ENCODE assay signal across 19 cellular contexts in the genomic region with DNA sequence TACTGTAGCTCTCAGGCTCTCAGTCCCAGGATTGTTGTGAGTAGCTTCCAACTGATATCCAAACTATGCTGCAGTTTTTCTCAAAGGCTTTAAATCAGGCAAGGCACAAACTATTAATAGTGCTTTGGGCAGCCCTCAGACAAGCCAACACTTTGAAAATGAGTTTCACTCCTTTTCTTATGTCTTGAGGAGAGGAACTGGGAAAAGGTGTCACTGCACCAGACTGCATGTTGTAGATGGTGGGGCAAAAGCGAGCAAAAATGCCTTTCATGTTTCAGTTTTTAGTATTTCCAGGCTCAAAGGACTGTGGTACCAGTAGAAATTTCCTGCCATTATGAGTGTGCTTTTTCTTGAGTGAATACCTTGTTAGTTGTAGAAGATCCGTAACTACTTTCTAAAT. TPM values are rescaled to one million over a fixed set of nuclear protein-coding genes. Genes with fewer than 3 reads are reported as not detected.
"Had no signal": no experiment of that assay in that cellular context is flagged by ENCODE, and none has a peak within 500 bp of the region (broad histone marks: within the 10 kb centered on the region; RNA-seq: fewer than 3 reads in every experiment).

No MANE protein-coding gene starts in this region.

- H3K9me3 ChIP-seq: esophagus muscularis mucosa, mucosa of descending colon, neutrophil, tibial artery, uterus had no signal

- H3K4me3 ChIP-seq: dorsolateral prefrontal cortex, esophagus muscularis mucosa, mucosa of descending colon, skin epidermis, tibial artery, uterus had no signal

- DNase-seq: activated CD4-positive, alpha-beta T cell treated with anti-CD3 and anti-CD28 coated beads for 4 hours; activated CD8-positive, alpha-beta memory T cell treated with anti-CD3 and anti-CD28 coated beads, Interleukin-2, amount 50 U/mL, for 4 hours; activated CD8-positive, alpha-beta T cell treated with anti-CD3 and anti-CD28 coated beads for 36 hours; activated gamma-delta T cell treated with Interleukin-2 at 50 U/mL for 16 hours; activated naive CD8-positive, alpha-beta T cell treated with anti-CD3 and anti-CD28 coated beads for 36 hours; activated T-cell treated with anti-CD3 and anti-CD28 coated beads, Interleukin-2, amount 50 U/mL, for 72 hours; aorta; dorsolateral prefrontal cortex; glutamatergic neuron; left cardiac atrium; mucosa of descending colon; naive thymus-derived CD8-positive, alpha-beta T cell; posterior cingulate gyrus; tibial artery; uterus had no signal

- ATAC-seq: activated CD8-positive, alpha-beta T cell treated with anti-CD3 and anti-CD28 coated beads for 36 hours; activated T-cell treated with anti-CD3 and anti-CD28 coated beads, Interleukin-2, amount 50 U/mL, for 72 hours; left cardiac atrium; mucosa of descending colon; naive thymus-derived CD8-positive, alpha-beta T cell had no signal

- H3K27me3 ChIP-seq: dorsolateral prefrontal cortex, esophagus muscularis mucosa, neutrophil, tibial artery, uterus had no signal

- H3K36me3 ChIP-seq: esophagus muscularis mucosa, neutrophil, tibial artery, uterus had no signal

- H3K27ac ChIP-seq: dorsolateral prefrontal cortex, esophagus muscularis mucosa, neutrophil, skin epidermis, uterus, VCaP had no signal

- H3K4me1 ChIP-seq: esophagus muscularis mucosa, tibial artery, uterus had no signal

RNA-seq across cellular contexts. Expression of gene ZFY, which starts 39.1 kb away (rescaled TPM):
- total RNA-seq: aorta, uterus had no signal

RNA-seq across cellular contexts. Expression of gene RPS4Y1, which starts 54.6 kb away (rescaled TPM):
- total RNA-seq: aorta, uterus had no signal
